Comparison of ENCODE assay signal across 16 cellular contexts in genomic region chr17:39820987-39821386, GRCh38. TPM values are rescaled to one million over a fixed set of nuclear protein-coding genes. Genes with fewer than 3 reads are reported as not detected.
A peak's percentile ranks its signal among the peaks of the same experiment; 100 is the strongest.
DNase-seq lines count a peak whose midpoint lies in the region; ATAC-seq and TF ChIP-seq lines count a peak whose summit lies in the region.
"Had no signal": no experiment of that assay in that cellular context is flagged by ENCODE, and none has a peak within 500 bp of the region (broad histone marks: within the 10 kb centered on the region; RNA-seq: fewer than 3 reads in every experiment).

No MANE protein-coding gene starts in this region.

- no peaks in the 10 kb centered on the region for H3K27me3 Mint-ChIP-seq in activated T-cell treated with anti-CD3 and anti-CD28 coated beads, Interleukin-2, amount 50 U/mL, for 72 hours (ENCODE audit: low read depth)
- no peaks in the 10 kb centered on the region for H3K27me3 Mint-ChIP-seq in effector memory CD8-positive, alpha-beta T cell
- no peaks in the 10 kb centered on the region for H3K27me3 Mint-ChIP-seq in stimulated activated naive B cell treated with anti-CD40 and anti-IgM and Interleukin-4, amounts not matched to agents 10 μg/mL and 1 μg/mL and 100 μg/mL, for 72 hours

- H3K79me2 ChIP-seq in SU-DHL-6 (ENCODE audit: insufficient read depth, low read length): peaks cover 46% of the 10 kb centered on the region

- ATAC-seq in activated T-cell treated with anti-CD3 and anti-CD28 coated beads, Interleukin-2, amount 50 U/mL, for 72 hours (replicated peaks in 1 of 2): no peak
- no peak for ATAC-seq in effector memory CD8-positive, alpha-beta T cell (replicated peaks)
- ATAC-seq in stimulated activated naive B cell treated with anti-CD40 and anti-IgM and Interleukin-4, amounts not matched to agents 10 μg/mL and 1 μg/mL and 100 μg/mL, for 72 hours (replicated peaks): no peak
- no peak for ATAC-seq in HG02759 (IDR thresholded peaks at IDR 0.05; ENCODE audit: unreplicated experiment)

- no peak overlapping the region for H3K4me3 ChIP-seq in SU-DHL-6 (ENCODE audit: insufficient read depth, low read length, poor library complexity, severe bottlenecking)
- H3K4me3 ChIP-seq: thyroid gland had no signal

- peaks cover 14 to 19% of the 10 kb centered on the region in 2 donors for H3K9me3 Mint-ChIP-seq in activated T-cell treated with anti-CD3 and anti-CD28 coated beads, Interleukin-2, amount 50 U/mL, for 72 hours
- peaks cover 2 to 18% of the 10 kb centered on the region in 2 donors for H3K9me3 Mint-ChIP-seq in effector memory CD8-positive, alpha-beta T cell
- peaks cover 21 to 26% of the 10 kb centered on the region in 2 donors for H3K9me3 Mint-ChIP-seq in stimulated activated naive B cell treated with anti-CD40 and anti-IgM and Interleukin-4, amounts not matched to agents 10 μg/mL and 1 μg/mL and 100 μg/mL, for 72 hours

- H3K27ac Mint-ChIP-seq in activated T-cell treated with anti-CD3 and anti-CD28 coated beads, Interleukin-2, amount 50 U/mL, for 72 hours: peak overlapping the region; percentile 94
- peak overlapping the region; percentile 95 to 97 for H3K27ac Mint-ChIP-seq in effector memory CD8-positive, alpha-beta T cell
- peak overlapping the region; percentile 94 for H3K27ac Mint-ChIP-seq in stimulated activated naive B cell treated with anti-CD40 and anti-IgM and Interleukin-4, amounts not matched to agents 10 μg/mL and 1 μg/mL and 100 μg/mL, for 72 hours

- H3K4me3 Mint-ChIP-seq in activated T-cell treated with anti-CD3 and anti-CD28 coated beads, Interleukin-2, amount 50 U/mL, for 72 hours: no peak overlapping the region
- H3K4me3 Mint-ChIP-seq in effector memory CD8-positive, alpha-beta T cell: peak overlapping the region in 1 of 2 donors; percentile 73
- H3K4me3 Mint-ChIP-seq in stimulated activated naive B cell treated with anti-CD40 and anti-IgM and Interleukin-4, amounts not matched to agents 10 μg/mL and 1 μg/mL and 100 μg/mL, for 72 hours: peak overlapping the region; percentile 7 to 21

- peak overlapping the region; percentile 16; the same call in 1 of the 2 replicates for H3K9ac ChIP-seq in SU-DHL-6 (ENCODE audit: low read length)

- peaks cover 23% of the 10 kb centered on the region; the same call in 1 of the 2 replicates for H3K9me3 ChIP-seq in SU-DHL-6 (ENCODE audit: insufficient read depth, low read length)
- H3K9me3 ChIP-seq: thyroid gland had no signal

- no peak overlapping the region for H2AFZ ChIP-seq in SU-DHL-6 (ENCODE audit: low read depth, low read length, severe bottlenecking)

- no peaks in the 10 kb centered on the region for H4K20me1 ChIP-seq in SU-DHL-6 (ENCODE audit: low read depth, low read length)

- peaks cover 36 to 54% of the 10 kb centered on the region in 2 donors for H3K36me3 Mint-ChIP-seq in activated T-cell treated with anti-CD3 and anti-CD28 coated beads, Interleukin-2, amount 50 U/mL, for 72 hours (ENCODE audit: insufficient read depth in 2 of 2)
- H3K36me3 Mint-ChIP-seq in effector memory CD8-positive, alpha-beta T cell (ENCODE audit: insufficient read depth): peaks cover 70% of the 10 kb centered on the region
- peaks cover 63 to 71% of the 10 kb centered on the region in 2 donors for H3K36me3 Mint-ChIP-seq in stimulated activated naive B cell treated with anti-CD40 and anti-IgM and Interleukin-4, amounts not matched to agents 10 μg/mL and 1 μg/mL and 100 μg/mL, for 72 hours

- peak overlapping the region; percentile 82 for H3K27ac ChIP-seq in SU-DHL-6 (ENCODE audit: low read depth, low read length)
- H3K27ac ChIP-seq: thyroid gland had no signal

- no peak overlapping the region for H3K4me2 ChIP-seq in SU-DHL-6 (ENCODE audit: low read depth, low read length, poor library complexity, severe bottlenecking)

- TF ChIP-seq CTCF in SU-DHL-6 (IDR thresholded peaks at IDR 0.05; ENCODE audit: insufficient read depth, low read length, poor library complexity, severe bottlenecking): no peak

- peaks cover 51% of the 10 kb centered on the region for H3K4me1 Mint-ChIP-seq in activated T-cell treated with anti-CD3 and anti-CD28 coated beads, Interleukin-2, amount 50 U/mL, for 72 hours (ENCODE audit: low read depth)
- peaks cover 34 to 53% of the 10 kb centered on the region in 2 donors for H3K4me1 Mint-ChIP-seq in effector memory CD8-positive, alpha-beta T cell (ENCODE audit: low read depth in 2 of 2)
- H3K4me1 Mint-ChIP-seq in stimulated activated naive B cell treated with anti-CD40 and anti-IgM and Interleukin-4, amounts not matched to agents 10 μg/mL and 1 μg/mL and 100 μg/mL, for 72 hours: peaks cover 41 to 51% of the 10 kb centered on the region in 2 donors

- no peaks in the 10 kb centered on the region for H3K27me3 ChIP-seq in SU-DHL-6 (ENCODE audit: low read length)
- H3K27me3 ChIP-seq: thyroid gland had no signal

- H3K9me2 ChIP-seq in SU-DHL-6 (replicated peaks; ENCODE audit: insufficient read depth, low read length): no peaks in the 10 kb centered on the region

- DNase-seq in activated T-cell treated with anti-CD3 and anti-CD28 coated beads, Interleukin-2, amount 50 U/mL, for 72 hours: no peak
- DNase-seq in activated T-cell treated with anti-CD3 and anti-CD28 coated beads, Interleukin-2, amount 50 U/mL, for 48 hours: no peak
- DNase-seq in effector memory CD8-positive, alpha-beta T cell: no peak
- no peak for DNase-seq in stimulated activated naive B cell treated with anti-CD40 and anti-IgM and Interleukin-4, amounts not matched to agents 10 μg/mL and 1 μg/mL and 100 μg/mL, for 72 hours
- no peak for DNase-seq in OCI-M1 (lab: John Stamatoyannopoulos, UW)
- DNase-seq in hippocampal formation (lab: John Stamatoyannopoulos, UW): no peak
- DNase-seq: ACHN; activated gamma-delta T cell; islet precursor cell; NCI-H187; NCI-H446 treated with DMSO at 0.1 percent for 48 hours; NK-92 treated with Interleukin-12 subunit alpha and Interleukin-12 subunit beta, amount 100 ng/mL, for 24 hours; thyroid gland had no signal

- peaks cover 45% of the 10 kb centered on the region for H3F3A ChIP-seq in SU-DHL-6 (ENCODE audit: insufficient read depth)

- H3K36me3 ChIP-seq in SU-DHL-6 (ENCODE audit: low read length): peaks cover 58% of the 10 kb centered on the region
- H3K36me3 ChIP-seq: thyroid gland had no signal

RNA-seq across cellular contexts. Expression of gene IKZF3, which starts 43.1 kb away (rescaled TPM):
- total RNA-seq in activated T-cell treated with anti-CD3 and anti-CD28 coated beads, Interleukin-2, amount 50 U/mL, for 72 hours: 10 to 100 TPM; 70.7 to 78.9 TPM

RNA-seq across cellular contexts. Expression of gene ZPBP2, which starts 47.0 kb away (rescaled TPM):
- total RNA-seq in activated T-cell treated with anti-CD3 and anti-CD28 coated beads, Interleukin-2, amount 50 U/mL, for 72 hours: under 1 TPM; 0.36 to 0.81 TPM
- total RNA-seq: H1 had no signal

Comparison
In these comparisons a context has a peak if more than half of its experiments do, and no peak if none do; other contexts are left out.
1. H3K4me3 Mint-ChIP-seq: peak in stimulated activated naive B cell treated with anti-CD40 and anti-IgM and Interleukin-4, amounts not matched to agents 10 μg/mL and 1 μg/mL and 100 μg/mL, for 72 hours (2 of 2); none in activated T-cell treated with anti-CD3 and anti-CD28 coated beads, Interleukin-2, amount 50 U/mL, for 72 hours (0 of 2).
2. Peak in every context shown above with its lines, with median percentiles within 50 percentile points of each other: H3K27ac Mint-ChIP-seq.